In genomic region chr6:135018961-135019360, GRCh38 we compare ENCODE assay signal across 31 cellular contexts. TPM values are rescaled to one million over a fixed set of nuclear protein-coding genes. Genes with fewer than 3 reads are reported as not detected.
DNase-seq lines count a peak whose midpoint lies in the region; FAIRE-seq and TF ChIP-seq lines count a peak whose summit lies in the region.
"Had no signal": no experiment of that assay in that cellular context is flagged by ENCODE, and none has a peak within 500 bp of the region (broad histone marks: within the 10 kb centered on the region; RNA-seq: fewer than 3 reads in every experiment).

No MANE protein-coding gene starts in this region.

- no peaks in the 10 kb centered on the region for H3K9me3 ChIP-seq in stomach
- H3K9me3 ChIP-seq: BE2C, gastroesophageal sphincter, prostate gland, right lobe of liver, thyroid gland had no signal

- 81 to 97% (median 93%) methylated on average over 1 of the region's 1 CpG for WGBS in stomach, 5 donors

- no peak for TF ChIP-seq CTCF in stomach (IDR thresholded peaks at IDR 0.05)
- TF ChIP-seq CTCF in nephron progenitor cell (IDR thresholded peaks at IDR 0.05): no peak

- peak; percentile 27 for FAIRE-seq in GM12892 (lab: Jason Lieb, UNC)
- FAIRE-seq: bronchial epithelial cell had no signal

- H3K4me1 ChIP-seq in stomach: peaks cover 0 to 5% (median 0%) of the 10 kb centered on the region in 4 donors
- H3K4me1 ChIP-seq: gastroesophageal sphincter, prostate gland, right lobe of liver, thyroid gland had no signal

- no peak overlapping the region for H3K4me3 ChIP-seq in stomach
- H3K4me3 ChIP-seq: gastroesophageal sphincter, prostate gland, right lobe of liver, thyroid gland had no signal

- H3K27ac Mint-ChIP-seq in activated naive CD8-positive, alpha-beta T cell: peak overlapping the region; percentile 64
- no peak overlapping the region for H3K27ac Mint-ChIP-seq in nephron progenitor cell
- H3K27ac Mint-ChIP-seq: activated naive CD4-positive, alpha-beta T cell treated with anti-CD3 and anti-CD28 coated beads for 36 hours; mesothelial cell of epicardium had no signal

- no peak overlapping the region for H3K4me3 Mint-ChIP-seq in activated naive CD8-positive, alpha-beta T cell
- H3K4me3 Mint-ChIP-seq in nephron progenitor cell: no peak overlapping the region
- H3K4me3 Mint-ChIP-seq: activated naive CD4-positive, alpha-beta T cell treated with anti-CD3 and anti-CD28 coated beads for 36 hours; mesothelial cell of epicardium had no signal

- no peak for TF ChIP-seq POLR2A in GM12892 (IDR thresholded peaks at IDR 0.05; ENCODE audit: low read depth, low read length)
- no peak for TF ChIP-seq POLR2A in stomach (IDR thresholded peaks at IDR 0.05)

- DNase-seq in CD1c-positive myeloid dendritic cell (ENCODE audit: extremely low spot score) (peak; percentile 29), GM12892 (ENCODE audit: insufficient read length) (no peak), NOMO-1 (lab: John Stamatoyannopoulos, UW; ENCODE audit: unreplicated experiment in 2 of 2) (peak; percentile 64 to 87), stomach (no peak), NCI-H82 (lab: John Stamatoyannopoulos, UW) (no peak), superior temporal gyrus (ENCODE audit: extremely low spot score) (no peak), nephron progenitor cell (no peak)
- DNase-seq: ACHN; activated CD4-positive, alpha-beta T cell treated with anti-CD3 and anti-CD28 coated beads, Interleukin-2, amount 50 U/mL, for 1 hour; activated CD4-positive, CD25-positive, alpha-beta regulatory T cell; activated naive CD4-positive, alpha-beta T cell treated with anti-CD3 and anti-CD28 coated beads for 36 hours; aorta; BE2C; DMS153; effector CD4-positive, alpha-beta T cell; IMR-90; NCI-H1105 treated with DMSO at 0.1 percent for 48 hours; NCI-H1930; NCI-H510A treated with DMSO at 0.1 percent for 48 hours; occipital lobe; right lobe of liver; SHP77 treated with DMSO at 0.1 percent for 48 hours; stimulated activated CD4-positive, alpha-beta T cell treated with anti-CD3 and anti-CD28 coated beads, Interleukin-2, amount 100 ng/mL, for 48 hours; stimulated activated naive CD8-positive, alpha-beta T cell treated with anti-CD3 and anti-CD28 coated beads, Interleukin-15, amount 100 ng/mL, for 72 hours; T-helper 1 cell; thyroid gland had no signal

- no peak overlapping the region for H3K27ac ChIP-seq in stomach
- H3K27ac ChIP-seq: gastroesophageal sphincter, prostate gland, right lobe of liver, thyroid gland had no signal

- intact Hi-C loops in stomach (cut with DNase I; ENCODE audit: low total_unique reads): no loop called here

- peaks cover 81% of the 10 kb centered on the region for H3K4me1 Mint-ChIP-seq in activated naive CD8-positive, alpha-beta T cell (ENCODE audit: low read depth)
- no peaks in the 10 kb centered on the region for H3K4me1 Mint-ChIP-seq in nephron progenitor cell
- H3K4me1 Mint-ChIP-seq: mesothelial cell of epicardium had no signal

- peaks cover 0 to 5% (median 0%) of the 10 kb centered on the region in 4 donors for H3K36me3 ChIP-seq in stomach
- H3K36me3 ChIP-seq: BE2C, gastroesophageal sphincter, prostate gland, right lobe of liver, thyroid gland had no signal

- no peaks in the 10 kb centered on the region for H3K27me3 Mint-ChIP-seq in activated naive CD8-positive, alpha-beta T cell
- H3K27me3 Mint-ChIP-seq in nephron progenitor cell (ENCODE audit: low read depth, poor library complexity): no peaks in the 10 kb centered on the region
- H3K27me3 Mint-ChIP-seq: stimulated activated naive CD8-positive, alpha-beta T cell treated with anti-CD3 and anti-CD28 coated beads, Interleukin-15, amount 100 ng/mL, for 72 hours had no signal

- no peaks in the 10 kb centered on the region for H3K9me3 Mint-ChIP-seq in activated naive CD8-positive, alpha-beta T cell (ENCODE audit: low read depth)
- no peaks in the 10 kb centered on the region for H3K9me3 Mint-ChIP-seq in nephron progenitor cell
- H3K9me3 Mint-ChIP-seq: activated naive CD4-positive, alpha-beta T cell treated with anti-CD3 and anti-CD28 coated beads for 36 hours; mesothelial cell of epicardium; stimulated activated naive CD8-positive, alpha-beta T cell treated with anti-CD3 and anti-CD28 coated beads, Interleukin-15, amount 100 ng/mL, for 72 hours had no signal

- H3K27me3 ChIP-seq in stomach: no peaks in the 10 kb centered on the region
- H3K27me3 ChIP-seq: BE2C, gastroesophageal sphincter, right lobe of liver, thyroid gland had no signal

- no peak for TF ChIP-seq EP300 in stomach (IDR thresholded peaks at IDR 0.05)

- H3K36me3 Mint-ChIP-seq in activated naive CD8-positive, alpha-beta T cell: peaks cover 9% of the 10 kb centered on the region
- no peaks in the 10 kb centered on the region for H3K36me3 Mint-ChIP-seq in nephron progenitor cell (ENCODE audit: low read depth)
- H3K36me3 Mint-ChIP-seq: mesothelial cell of epicardium had no signal

RNA-seq across cellular contexts. Expression of gene HBS1L, which starts 35.7 kb away (rescaled TPM):
- polyA plus RNA-seq in GM12892 (2012; ENCODE audit: missing spikeins): 90.0 TPM
- 10 to 100 TPM; 18.1 to 63.5 (median 48.7) TPM for total RNA-seq in stomach
- 10 to 100 TPM; 14.3 to 28.2 (median 23.2) TPM for polyA plus RNA-seq in stomach

Comparison
In these comparisons a context has a peak if more than half of its experiments do, and no peak if none do; other contexts are left out.
1. DNase-seq: peak in CD1c-positive myeloid dendritic cell (single experiment) and NOMO-1 (2 of 2); none in GM12892 (single experiment), stomach (single experiment), NCI-H82 (single experiment), superior temporal gyrus (single experiment) and nephron progenitor cell (single experiment).